19 cellular contexts compared by ENCODE assay signal in the genomic region with DNA sequence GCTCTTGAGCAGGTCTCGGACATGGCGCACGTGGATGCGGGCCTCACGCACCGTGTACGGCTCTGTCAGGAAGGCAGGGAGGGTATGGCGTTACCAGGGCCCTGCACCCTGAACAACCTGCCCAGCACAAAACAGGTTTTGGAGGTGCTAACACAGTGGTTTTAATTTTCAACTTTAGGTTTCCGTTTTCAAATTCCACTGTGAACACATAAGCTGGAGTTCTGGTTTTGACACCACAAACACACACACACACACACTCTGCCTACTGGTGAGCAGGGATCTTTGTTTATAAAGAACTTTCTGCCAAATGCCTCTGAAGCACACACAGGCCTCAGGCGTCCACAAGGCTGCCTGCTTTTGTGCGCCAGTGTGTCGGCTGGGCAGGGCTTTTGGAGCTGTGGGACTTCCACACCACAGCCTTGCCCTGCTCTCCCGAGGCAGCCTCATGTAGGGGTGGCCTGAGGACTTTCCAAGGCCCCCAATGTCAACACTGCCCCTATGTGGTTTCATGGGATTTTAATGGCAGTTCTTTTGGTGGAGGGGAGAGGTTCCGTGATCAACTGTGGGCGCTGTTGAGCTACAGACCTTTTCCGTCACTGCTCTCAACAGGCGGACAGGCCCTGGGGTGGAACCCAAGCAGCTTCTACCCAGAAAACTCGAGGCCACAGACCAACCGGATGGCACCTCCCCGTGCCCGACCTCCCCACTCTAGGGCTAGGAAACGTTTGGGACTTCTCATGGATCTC. TPM values are rescaled to one million over a fixed set of nuclear protein-coding genes. Genes with fewer than 3 reads are reported as not detected.
DNase-seq lines count a peak whose midpoint lies in the region; ATAC-seq and TF ChIP-seq lines count a peak whose summit lies in the region.
"Had no signal": no experiment of that assay in that cellular context is flagged by ENCODE, and none has a peak within 500 bp of the region (broad histone marks: within the 10 kb centered on the region; RNA-seq: fewer than 3 reads in every experiment).

No MANE protein-coding gene starts in this region.

- no peak overlapping the region for H2BK15ac ChIP-seq in mesendoderm (replicated peaks; ENCODE audit: low read depth)

- peaks cover 3% of the 10 kb centered on the region for H3K79me1 ChIP-seq in mesendoderm (ENCODE audit: low read length)

- intact Hi-C loops in natural killer cell (cut with micrococcal nuclease) (no loop called here), aorta (cut with DNase I) (no loop called here)
- intact Hi-C loops in CD4-positive, alpha-beta memory T cell (cut with micrococcal nuclease), result no loop called here

- no peak overlapping the region for H3K18ac ChIP-seq in mesendoderm (ENCODE audit: low read length)

- H4K8ac ChIP-seq in mesendoderm (ENCODE audit: low read depth, low read length), result no peak overlapping the region

- H3K27ac Mint-ChIP-seq in natural killer cell, result no peak overlapping the region
- no peak overlapping the region for H3K27ac Mint-ChIP-seq in natural killer cell treated with Interleukin-12 subunit alpha and Interleukin-12 subunit beta and Interleukin-15 and Interleukin-18, amount 100 ng/mL, for 72 hours
- H3K27ac Mint-ChIP-seq in CD4-positive, alpha-beta memory T cell, result no peak overlapping the region
- H3K27ac Mint-ChIP-seq: CD4-positive, CD25-positive, alpha-beta regulatory T cell; stimulated activated naive B cell treated with anti-CD40 and anti-IgM and Interleukin-4, amounts not matched to agents 10 μg/mL and 1 μg/mL and 100 μg/mL, for 72 hours had no signal

- H3K9me3 ChIP-seq in aorta (ENCODE audit: control insufficient read depth, low read length), result no peaks in the 10 kb centered on the region
- no peaks in the 10 kb centered on the region for H3K9me3 ChIP-seq in CD4-positive, alpha-beta memory T cell (ENCODE audit: control insufficient read depth in 1 of 2, low read length in 2 of 2)
- H3K9me3 ChIP-seq: tibial artery had no signal

- no peaks in the 10 kb centered on the region for H3K36me3 Mint-ChIP-seq in natural killer cell
- H3K36me3 Mint-ChIP-seq in natural killer cell treated with Interleukin-12 subunit alpha and Interleukin-12 subunit beta and Interleukin-15 and Interleukin-18, amount 100 ng/mL, for 72 hours, result no peaks in the 10 kb centered on the region
- H3K36me3 Mint-ChIP-seq in CD4-positive, alpha-beta memory T cell, result peaks cover 7 to 37% of the 10 kb centered on the region in 2 donors
- H3K36me3 Mint-ChIP-seq: CD4-positive, CD25-positive, alpha-beta regulatory T cell had no signal

- no peaks in the 10 kb centered on the region for H3K27me3 Mint-ChIP-seq in natural killer cell (ENCODE audit: low read depth in 2 of 2)
- H3K27me3 Mint-ChIP-seq in natural killer cell treated with Interleukin-12 subunit alpha and Interleukin-12 subunit beta and Interleukin-15 and Interleukin-18, amount 100 ng/mL, for 72 hours, result no peaks in the 10 kb centered on the region
- no peaks in the 10 kb centered on the region for H3K27me3 Mint-ChIP-seq in CD4-positive, alpha-beta memory T cell
- H3K27me3 Mint-ChIP-seq: CD4-positive, CD25-positive, alpha-beta regulatory T cell; stimulated activated naive B cell treated with anti-CD40 and anti-IgM and Interleukin-4, amounts not matched to agents 10 μg/mL and 1 μg/mL and 100 μg/mL, for 72 hours had no signal

- H3K4ac ChIP-seq in mesendoderm (ENCODE audit: low read depth, low read length), result no peak overlapping the region

- POLR2A ChIA-PET in CD4-positive, alpha-beta memory T cell (lab: Charles Lee; ENCODE audit: partially characterized antibody), result interaction anchor here (1.1 kb wide), 1 partner anchor 9 kb away, joined by 3 read pairs; no protein-coding TSS in a partner anchor

- CTCF ChIA-PET in CD4-positive, alpha-beta memory T cell (lab: Charles Lee; ENCODE audit: partially characterized antibody), result no interaction called here

- no CpG with 5 or more reads among the region's 22 CpGs for WGBS in mesendoderm (ENCODE audit: extremely low coverage, insufficient coverage, low lambda C conversion rate)
- 81 to 82% methylated on average over 22 of the region's 22 CpGs for WGBS in aorta, 2 donors

- no peak overlapping the region for H3K56ac ChIP-seq in mesendoderm (ENCODE audit: low read length)

- no peaks in the 10 kb centered on the region for H3K4me1 ChIP-seq in mesendoderm (ENCODE audit: control insufficient read depth, low read depth, low read length)
- H3K4me1 ChIP-seq in aorta (ENCODE audit: control insufficient read depth in 1 of 2, insufficient read depth in 2 of 2, low read length in 2 of 2), result no peaks in the 10 kb centered on the region
- H3K4me1 ChIP-seq in CD4-positive, alpha-beta memory T cell (ENCODE audit: insufficient read depth, low read length), result no peaks in the 10 kb centered on the region

- H3K4me3 ChIP-seq in coronary artery (no peak overlapping the region), mesendoderm (ENCODE audit: low read length) (no peak overlapping the region), aorta (ENCODE audit: low read length in 2 of 2) (no peak overlapping the region)
- no peak overlapping the region for H3K4me3 ChIP-seq in CD4-positive, alpha-beta memory T cell (ENCODE audit: low read length in 2 of 2)
- H3K4me3 ChIP-seq: tibial artery had no signal

- no peak for TF ChIP-seq CTCF in natural killer cell (IDR thresholded peaks at IDR 0.05)
- TF ChIP-seq CTCF in coronary artery (IDR thresholded peaks at IDR 0.05), result no peak

- H2AK5ac ChIP-seq in mesendoderm (ENCODE audit: low read length), result no peak overlapping the region

- no peak for DNase-seq in natural killer cell
- DNase-seq in natural killer cell treated with Interleukin-12 subunit alpha and Interleukin-12 subunit beta and Interleukin-15 and Interleukin-18, amount 100 ng/mL, for 72 hours (ENCODE audit: low spot score), result no peak
- peak; percentile 68 for DNase-seq in coronary artery (ENCODE audit: low spot score)
- DNase-seq in mesendoderm, result peak; percentile 38
- DNase-seq in aorta, result peak; percentile 25 to 59
- no peak for DNase-seq in CD4-positive, alpha-beta memory T cell
- no peak for DNase-seq in NCI-H2081 (lab: John Stamatoyannopoulos, UW)
- DNase-seq: activated CD4-positive, alpha-beta T cell treated with anti-CD3 and anti-CD28 coated beads, Interleukin-2, amount 50 U/mL, for 1 hour; activated naive CD4-positive, alpha-beta T cell; CD4-positive, CD25-positive, alpha-beta regulatory T cell; NCI-H1092 treated with DMSO at 0.1 percent for 48 hours; NCI-H2107; NCI-H524; nucleus accumbens; stimulated activated naive B cell treated with anti-CD40 and anti-IgM and Interleukin-4, amounts not matched to agents 10 μg/mL and 1 μg/mL and 100 μg/mL, for 72 hours had no signal

- H3K79me2 ChIP-seq in mesendoderm (ENCODE audit: control insufficient read depth, insufficient read depth, low read length), result peaks cover 17% of the 10 kb centered on the region

- no peak overlapping the region for H3K27ac ChIP-seq in coronary artery
- H3K27ac ChIP-seq in mesendoderm (ENCODE audit: low read depth, low read length), result no peak overlapping the region
- no peak overlapping the region for H3K27ac ChIP-seq in aorta (ENCODE audit: low read depth in 1 of 2, low read length in 2 of 2)
- no peak overlapping the region for H3K27ac ChIP-seq in CD4-positive, alpha-beta memory T cell (ENCODE audit: low read depth, low read length)
- H3K27ac ChIP-seq: tibial artery had no signal

- H4K5ac ChIP-seq in mesendoderm (ENCODE audit: low read length), result no peak overlapping the region

- no peaks in the 10 kb centered on the region for H3K9me3 Mint-ChIP-seq in natural killer cell
- no peaks in the 10 kb centered on the region for H3K9me3 Mint-ChIP-seq in natural killer cell treated with Interleukin-12 subunit alpha and Interleukin-12 subunit beta and Interleukin-15 and Interleukin-18, amount 100 ng/mL, for 72 hours
- no peaks in the 10 kb centered on the region for H3K9me3 Mint-ChIP-seq in CD4-positive, alpha-beta memory T cell
- H3K9me3 Mint-ChIP-seq: CD4-positive, CD25-positive, alpha-beta regulatory T cell; stimulated activated naive B cell treated with anti-CD40 and anti-IgM and Interleukin-4, amounts not matched to agents 10 μg/mL and 1 μg/mL and 100 μg/mL, for 72 hours had no signal

- ATAC-seq in natural killer cell, result peak; percentile 30 to 55 (median 38)
- no peak for ATAC-seq in natural killer cell treated with Interleukin-12 subunit alpha and Interleukin-12 subunit beta and Interleukin-15 and Interleukin-18, amount 100 ng/mL, for 72 hours
- ATAC-seq in aorta (ENCODE audit: low FRiP score), result no peak
- ATAC-seq in GM19023 (IDR thresholded peaks at IDR 0.05; ENCODE audit: unreplicated experiment), result no peak
- ATAC-seq: stimulated activated naive B cell treated with anti-CD40 and anti-IgM and Interleukin-4, amounts not matched to agents 10 μg/mL and 1 μg/mL and 100 μg/mL, for 72 hours had no signal

- H3K4me1 Mint-ChIP-seq in natural killer cell, result peaks cover 6 to 15% of the 10 kb centered on the region in 2 donors
- H3K4me1 Mint-ChIP-seq in natural killer cell treated with Interleukin-12 subunit alpha and Interleukin-12 subunit beta and Interleukin-15 and Interleukin-18, amount 100 ng/mL, for 72 hours (ENCODE audit: low read depth in 2 of 2), result peaks cover 6 to 15% of the 10 kb centered on the region in 2 donors
- peaks cover 3 to 10% (median 7%) of the 10 kb centered on the region in 4 donors for H3K4me1 Mint-ChIP-seq in CD4-positive, alpha-beta memory T cell

- no peak overlapping the region for H3K9ac ChIP-seq in mesendoderm (ENCODE audit: low read length)

- no peaks in the 10 kb centered on the region for H3K27me3 ChIP-seq in mesendoderm (ENCODE audit: insufficient read depth, low read length, poor library complexity)
- H3K27me3 ChIP-seq in aorta (ENCODE audit: control insufficient read depth in 1 of 2, insufficient read depth in 2 of 2, low read length in 1 of 2), result no peaks in the 10 kb centered on the region
- H3K27me3 ChIP-seq in CD4-positive, alpha-beta memory T cell (ENCODE audit: insufficient read depth, low read length), result no peaks in the 10 kb centered on the region
- H3K27me3 ChIP-seq: tibial artery had no signal

- H2BK5ac ChIP-seq in mesendoderm (ENCODE audit: low read length), result no peak overlapping the region

- H3K23ac ChIP-seq in mesendoderm (ENCODE audit: low read length), result no peak overlapping the region

- no peak overlapping the region for H3K4me2 ChIP-seq in mesendoderm (ENCODE audit: low read length)

- H3K4me3 Mint-ChIP-seq in natural killer cell, result no peak overlapping the region
- no peak overlapping the region for H3K4me3 Mint-ChIP-seq in natural killer cell treated with Interleukin-12 subunit alpha and Interleukin-12 subunit beta and Interleukin-15 and Interleukin-18, amount 100 ng/mL, for 72 hours
- H3K4me3 Mint-ChIP-seq in CD4-positive, alpha-beta memory T cell, result no peak overlapping the region
- H3K4me3 Mint-ChIP-seq: stimulated activated naive B cell treated with anti-CD40 and anti-IgM and Interleukin-4, amounts not matched to agents 10 μg/mL and 1 μg/mL and 100 μg/mL, for 72 hours had no signal

- peaks cover 2% of the 10 kb centered on the region for H3K36me3 ChIP-seq in mesendoderm (ENCODE audit: control insufficient read depth, insufficient read depth, low read length)
- H3K36me3 ChIP-seq in aorta (ENCODE audit: control insufficient read depth in 1 of 2, insufficient read depth in 2 of 2, low read length in 1 of 2), result peaks cover 0 to 17% of the 10 kb centered on the region in 2 donors
- peaks cover 9% of the 10 kb centered on the region for H3K36me3 ChIP-seq in CD4-positive, alpha-beta memory T cell (ENCODE audit: insufficient read depth, low read length)

- no peak overlapping the region for H2BK120ac ChIP-seq in mesendoderm (ENCODE audit: low read depth, low read length)

RNA-seq across cellular contexts. Expression of a gene that starts 9.4 kb away (rescaled TPM):
- 10 to 100 TPM; 34.6 to 43.5 (median 42.1) TPM for total RNA-seq in natural killer cell
- total RNA-seq in natural killer cell treated with Interleukin-12 subunit alpha and Interleukin-12 subunit beta and Interleukin-15 and Interleukin-18, amount 100 ng/mL, for 72 hours, result 100 to 1,000 TPM in 1 of 2 donors, 10 to 100 TPM in 1; 65.7 to 195 TPM
- 51.3 TPM for polyA plus RNA-seq in mesendoderm (2013, experiment 1 of 2)
- 49.9 TPM for polyA plus RNA-seq in mesendoderm (2013, experiment 2 of 2)
- total RNA-seq in aorta, result 10 to 100 TPM; 33.5 to 35.1 TPM
- 10 to 100 TPM; 17.3 to 23.6 TPM for polyA plus RNA-seq in aorta
- 10 to 100 TPM; 43.5 to 44.1 TPM for total RNA-seq in CD4-positive, alpha-beta memory T cell
- 10 to 100 TPM in 1 of 2 donors, 1 to 10 TPM in 1; 5.5 to 14.7 TPM for polyA plus RNA-seq in CD4-positive, alpha-beta memory T cell

RNA-seq across cellular contexts. Expression of a gene that starts 47.3 kb away (rescaled TPM):
- total RNA-seq in natural killer cell (not detected), aorta (under 1 TPM in 1 of 2 donors, not detected in 1; 0.18 TPM)
- not detected for total RNA-seq in natural killer cell treated with Interleukin-12 subunit alpha and Interleukin-12 subunit beta and Interleukin-15 and Interleukin-18, amount 100 ng/mL, for 72 hours
- 2.4 TPM for polyA plus RNA-seq in mesendoderm (2013, experiment 1 of 2)
- polyA plus RNA-seq in mesendoderm (2013, experiment 2 of 2), result 2.2 TPM
- polyA plus RNA-seq in aorta, result not detected
- under 1 TPM; 0.32 to 0.47 TPM for total RNA-seq in CD4-positive, alpha-beta memory T cell
- not detected for polyA plus RNA-seq in CD4-positive, alpha-beta memory T cell
- total RNA-seq: fibroblast of villous mesenchyme, mononuclear cell had no signal
- polyA plus RNA-seq: CD4-positive, CD25-positive, alpha-beta regulatory T cell had no signal

Comparison
In these comparisons a context has a peak if more than half of its experiments do, and no peak if none do; other contexts are left out.
1. ATAC-seq: peak in natural killer cell (3 of 3); none in natural killer cell treated with Interleukin-12 subunit alpha and Interleukin-12 subunit beta and Interleukin-15 and Interleukin-18, amount 100 ng/mL, for 72 hours (0 of 2), aorta (single experiment) and GM19023 (single experiment).
2. DNase-seq: peak in coronary artery (single experiment), mesendoderm (single experiment) and aorta (2 of 2); none in natural killer cell (single experiment), natural killer cell treated with Interleukin-12 subunit alpha and Interleukin-12 subunit beta and Interleukin-15 and Interleukin-18, amount 100 ng/mL, for 72 hours (single experiment), CD4-positive, alpha-beta memory T cell (0 of 5) and NCI-H2081 (0 of 2).